Comparison of ENCODE assay signal across 31 cellular contexts in the genomic region with DNA sequence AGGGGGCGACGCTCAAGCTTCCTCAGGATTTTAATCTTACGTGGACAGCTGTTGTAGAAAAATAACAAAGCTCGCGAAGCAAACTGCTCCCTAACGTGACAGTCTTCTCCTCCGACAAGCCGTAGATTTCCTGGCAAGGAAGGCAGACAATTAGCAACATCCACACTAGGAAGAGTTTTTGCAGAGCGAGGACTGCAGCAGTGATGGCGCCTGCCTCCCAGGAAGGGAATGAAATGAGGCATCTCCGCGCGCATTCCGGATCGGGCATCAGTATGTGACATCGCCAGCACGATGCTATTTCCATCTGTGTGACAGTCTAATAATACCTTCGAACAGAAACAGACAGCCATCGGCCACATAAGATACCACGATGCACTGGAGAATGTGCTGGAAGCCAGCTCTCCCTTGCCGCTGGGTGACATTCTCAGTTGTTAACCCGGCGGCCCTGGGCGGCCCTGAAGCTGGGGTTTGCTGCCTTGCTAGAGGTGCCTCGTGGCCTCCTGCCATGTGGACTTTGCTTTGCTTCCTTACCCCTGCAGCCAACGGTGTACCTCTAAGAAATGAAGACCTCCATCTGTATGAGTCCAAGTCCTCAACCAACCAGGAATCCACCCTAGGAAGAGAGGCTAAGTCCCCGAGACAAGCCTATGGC.
"Had no signal": no experiment of that assay in that cellular context is flagged by ENCODE, and none has a peak within 500 bp of the region (broad histone marks: within the 10 kb centered on the region; RNA-seq: fewer than 3 reads in every experiment).

No MANE protein-coding gene starts in this region.

- H3K36me3 ChIP-seq: ascending aorta, cardiac muscle cell, Peyer's patch, SJSA1 had no signal

- H3K9me2 ChIP-seq: SK-N-SH had no signal

- H3K4me3 Mint-ChIP-seq: activated CD4-positive, alpha-beta T cell treated with anti-CD3 and anti-CD28 coated beads, Interleukin-2, amount 10 ng/mL, durations not matched to agents 24 days and 14 days; activated CD8-positive, alpha-beta T cell treated with anti-CD3 and anti-CD28 coated beads for 36 hours; activated naive CD4-positive, alpha-beta T cell treated with anti-CD3 and anti-CD28 coated beads, Interleukin-2, amount 50 U/mL, for 24 hours; activated naive CD8-positive, alpha-beta T cell treated with anti-CD3 and anti-CD28 coated beads, Interleukin-2, amount 10 ng/mL, durations not matched to agents 7 days and 5 days; activated T-cell treated with anti-CD3 and anti-CD28 coated beads, Interleukin-2, amount 50 U/mL, for 24 hours; central memory CD8-positive, alpha-beta T cell; T-cell had no signal

- H3K27me3 Mint-ChIP-seq: activated CD4-positive, alpha-beta T cell treated with anti-CD3 and anti-CD28 coated beads, Interleukin-2, amount 10 ng/mL, durations not matched to agents 24 days and 14 days; activated naive CD8-positive, alpha-beta T cell treated with anti-CD3 and anti-CD28 coated beads, Interleukin-2, amount 10 ng/mL, durations not matched to agents 7 days and 5 days had no signal

- ATAC-seq: activated CD8-positive, alpha-beta T cell treated with anti-CD3 and anti-CD28 coated beads for 36 hours; PC-3; T-cell had no signal

- H3K27ac Mint-ChIP-seq: activated CD4-positive, alpha-beta T cell treated with anti-CD3 and anti-CD28 coated beads, Interleukin-2, amount 10 ng/mL, durations not matched to agents 24 days and 14 days; activated CD8-positive, alpha-beta T cell treated with anti-CD3 and anti-CD28 coated beads for 36 hours; activated naive CD4-positive, alpha-beta T cell treated with anti-CD3 and anti-CD28 coated beads, Interleukin-2, amount 50 U/mL, for 24 hours; activated naive CD8-positive, alpha-beta T cell treated with anti-CD3 and anti-CD28 coated beads, Interleukin-2, amount 10 ng/mL, durations not matched to agents 7 days and 5 days; activated T-cell treated with anti-CD3 and anti-CD28 coated beads, Interleukin-2, amount 50 U/mL, for 24 hours; activated T-helper 2 cell treated with anti-CD3 and anti-CD28 coated beads, Interferon-gamma antibody, Interleukin-2, Interleukin-4, amounts not matched to agents 10 μg/mL and 5 μg/mL and 100 μg/mL, durations not matched to agents 14 hours and 24 hours and 36 hours; T-cell had no signal

- H3K9me3 ChIP-seq: ascending aorta, Peyer's patch, SJSA1, SK-N-SH had no signal

- H3K9me3 Mint-ChIP-seq: activated CD8-positive, alpha-beta T cell treated with anti-CD3 and anti-CD28 coated beads for 36 hours; activated T-cell treated with anti-CD3 and anti-CD28 coated beads, Interleukin-2, amount 50 U/mL, for 24 hours; activated T-helper 2 cell treated with anti-CD3 and anti-CD28 coated beads, Interferon-gamma antibody, Interleukin-2, Interleukin-4, amounts not matched to agents 10 μg/mL and 5 μg/mL and 100 μg/mL, durations not matched to agents 14 hours and 24 hours and 36 hours; central memory CD8-positive, alpha-beta T cell had no signal

- H3K9ac ChIP-seq: SK-N-SH had no signal

- H3K36me3 Mint-ChIP-seq: activated naive CD4-positive, alpha-beta T cell treated with anti-CD3 and anti-CD28 coated beads, Interleukin-2, amount 50 U/mL, for 24 hours; activated naive CD8-positive, alpha-beta T cell treated with anti-CD3 and anti-CD28 coated beads, Interleukin-2, amount 10 ng/mL, durations not matched to agents 7 days and 5 days; T-cell had no signal

- H3K27ac ChIP-seq: ascending aorta, cardiac muscle cell, Peyer's patch, SJSA1 had no signal

- H3K4me3 ChIP-seq: ascending aorta, cardiac muscle cell, Peyer's patch, SJSA1 had no signal

- DNase-seq: activated CD4-positive, alpha-beta T cell treated with anti-CD3 and anti-CD28 coated beads, Interleukin-2, amount 10 ng/mL, durations not matched to agents 24 days and 14 days; activated CD4-positive, alpha-beta T cell treated with anti-CD3 and anti-CD28 coated beads, Interleukin-2, amount 50 U/mL, for 4 hours; activated CD8-positive, alpha-beta T cell treated with anti-CD3 and anti-CD28 coated beads for 36 hours; activated gamma-delta T cell; activated naive CD4-positive, alpha-beta T cell treated with Interleukin-2 at 50 U/mL for 16 hours; activated naive CD8-positive, alpha-beta T cell treated with anti-CD3 and anti-CD28 coated beads, Interleukin-2, amount 10 ng/mL, durations not matched to agents 7 days and 5 days; activated T-cell treated with anti-CD3 and anti-CD28 coated beads, Interleukin-2, amount 50 U/mL, for 24 hours; Karpas-422; NCI-H1105; NCI-H1417 treated with DMSO at 0.1 percent for 48 hours; NCI-H187 treated with DMSO at 0.1 percent for 48 hours; NCI-H2081; NCI-H2171 treated with DMSO at 0.1 percent for 48 hours; NCI-H226; NCI-H446 treated with DMSO at 0.1 percent for 48 hours; NCI-H526; NCI-H748 treated with DMSO at 0.1 percent for 48 hours; NK-92 treated with Interleukin-12 subunit alpha and Interleukin-12 subunit beta, amount 100 ng/mL, for 24 hours; PC-3; Peyer's patch; RPMI8226; SHP77 treated with DMSO at 0.1 percent for 48 hours; SK-N-SH; T-cell; T1000 had no signal

- H3K4me2 ChIP-seq: SK-N-SH had no signal

- H3K27me3 ChIP-seq: ascending aorta, cardiac muscle cell, Peyer's patch, SJSA1 had no signal

- H3K4me1 ChIP-seq: ascending aorta, Peyer's patch had no signal
